Comparison of ENCODE assay signal across 1 cellular context in the genomic region with DNA sequence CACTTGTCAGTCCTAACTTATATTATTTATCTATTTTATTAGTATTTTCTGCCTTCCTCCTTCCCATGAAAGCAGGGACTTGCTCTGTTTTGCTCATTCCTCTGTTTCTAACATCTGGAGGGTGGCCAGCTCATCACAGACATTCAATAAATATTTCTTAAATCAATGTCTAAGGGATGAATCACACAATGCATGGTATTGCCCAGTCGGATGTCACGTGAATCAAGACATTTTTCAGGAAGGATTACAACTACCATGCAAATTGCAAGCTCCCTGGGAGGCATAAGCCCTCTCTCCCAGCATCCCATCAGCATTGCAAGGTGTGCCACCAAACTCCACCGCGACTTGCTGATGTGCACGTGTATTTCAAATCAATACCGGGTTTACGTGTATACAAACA.
A peak's percentile ranks its signal among the peaks of the same experiment; 100 is the strongest.
TF ChIP-seq lines count a peak whose summit lies in the region.

No MANE protein-coding gene starts in this region.

TF ChIP-seq in IMR-90, 13 proteins besides CTCF, POLR2A, EP300 and RAD21 (continued from another document):
- TF ChIP-seq, protein P1, sequence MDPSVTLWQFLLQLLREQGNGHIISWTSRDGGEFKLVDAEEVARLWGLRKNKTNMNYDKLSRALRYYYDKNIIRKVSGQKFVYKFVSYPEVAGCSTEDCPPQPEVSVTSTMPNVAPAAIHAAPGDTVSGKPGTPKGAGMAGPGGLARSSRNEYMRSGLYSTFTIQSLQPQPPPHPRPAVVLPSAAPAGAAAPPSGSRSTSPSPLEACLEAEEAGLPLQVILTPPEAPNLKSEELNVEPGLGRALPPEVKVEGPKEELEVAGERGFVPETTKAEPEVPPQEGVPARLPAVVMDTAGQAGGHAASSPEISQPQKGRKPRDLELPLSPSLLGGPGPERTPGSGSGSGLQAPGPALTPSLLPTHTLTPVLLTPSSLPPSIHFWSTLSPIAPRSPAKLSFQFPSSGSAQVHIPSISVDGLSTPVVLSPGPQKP (IDR thresholded peaks at IDR 0.05; ENCODE audit: borderline replicate concordance, low read depth, low read length): no peak
- TF ChIP-seq, protein P2, sequence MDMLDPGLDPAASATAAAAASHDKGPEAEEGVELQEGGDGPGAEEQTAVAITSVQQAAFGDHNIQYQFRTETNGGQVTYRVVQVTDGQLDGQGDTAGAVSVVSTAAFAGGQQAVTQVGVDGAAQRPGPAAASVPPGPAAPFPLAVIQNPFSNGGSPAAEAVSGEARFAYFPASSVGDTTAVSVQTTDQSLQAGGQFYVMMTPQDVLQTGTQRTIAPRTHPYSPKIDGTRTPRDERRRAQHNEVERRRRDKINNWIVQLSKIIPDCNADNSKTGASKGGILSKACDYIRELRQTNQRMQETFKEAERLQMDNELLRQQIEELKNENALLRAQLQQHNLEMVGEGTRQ (IDR thresholded peaks at IDR 0.05; ENCODE audit: low read depth, low read length): peak; percentile 59; the same call in 1 of the 2 replicates
- TF ChIP-seq CEBPB (IDR thresholded peaks at IDR 0.05; ENCODE audit: low read depth, low read length) (peak; percentile 53; the same call in 1 of the 2 replicates), RFX5 (IDR thresholded peaks at IDR 0.05; ENCODE audit: low read depth, low read length) (no peak), CHD1 (IDR thresholded peaks at IDR 0.05; ENCODE audit: low read depth, low read length) (no peak), FOS (IDR thresholded peaks at IDR 0.05; ENCODE audit: low read depth, low read length) (peak; percentile 32; the same call in 1 of the 2 replicates)
